1 cellular context compared by ENCODE assay signal in the genomic region with DNA sequence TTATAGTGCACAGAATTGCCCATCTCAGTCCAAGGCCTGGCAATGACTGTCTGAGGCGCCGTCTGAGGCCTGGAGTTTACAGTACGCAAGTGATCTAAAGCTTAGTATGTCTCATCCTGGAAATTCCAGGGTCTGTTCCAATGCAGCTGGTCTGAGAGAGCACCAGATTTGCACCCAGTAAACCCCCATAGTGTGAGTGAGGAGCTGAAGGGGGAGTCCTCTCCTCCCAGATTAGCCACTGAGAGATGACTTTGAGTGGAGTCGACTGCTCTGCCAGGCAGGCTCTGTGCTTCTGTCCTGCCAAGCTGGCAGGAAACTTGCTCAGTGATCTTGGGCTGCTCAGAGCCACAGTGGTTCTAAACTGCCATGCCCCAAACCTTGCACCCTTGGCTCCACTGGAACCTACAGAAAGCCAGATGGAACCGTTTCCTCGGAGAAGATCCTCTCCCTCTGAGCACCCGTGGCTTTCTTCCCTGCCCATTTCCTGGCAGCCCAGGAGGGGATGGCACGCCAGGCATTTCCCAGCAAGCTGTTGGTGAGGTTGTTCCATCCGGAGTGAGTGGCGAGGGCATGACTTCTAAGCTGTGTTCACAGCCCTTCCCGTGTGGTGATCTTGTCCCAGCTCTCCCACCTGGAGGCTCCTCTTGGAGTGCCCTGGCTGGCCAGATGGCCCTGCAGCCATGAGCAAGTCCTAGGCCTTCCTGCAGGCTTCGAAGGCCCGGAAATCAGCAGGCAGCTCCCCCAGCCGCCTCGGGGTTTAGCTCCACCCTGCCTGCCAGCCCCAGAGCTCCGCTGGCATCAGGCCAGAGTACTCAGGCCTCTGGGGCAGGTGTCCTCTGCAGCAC.
TF ChIP-seq lines count a peak whose summit lies in the region.

No MANE protein-coding gene starts in this region.

TF ChIP-seq in H1, 55 proteins besides CTCF, POLR2A, EP300 and RAD21 (continued from another document):
- TF ChIP-seq MAX (IDR thresholded peaks at IDR 0.05) (no peak), BRCA1 (IDR thresholded peaks at IDR 0.05; ENCODE audit: low read depth, low read length) (no peak), NRF1 (IDR thresholded peaks at IDR 0.05; ENCODE audit: low read depth, low read length) (no peak), SAP30 (IDR thresholded peaks at IDR 0.05; ENCODE audit: insufficient read depth, insufficient replicate concordance, low read length) (no peak)
TF ChIP-seq in H1: peak in this region for 0.
